Comparison of ENCODE assay signal across 21 cellular contexts in the genomic region with DNA sequence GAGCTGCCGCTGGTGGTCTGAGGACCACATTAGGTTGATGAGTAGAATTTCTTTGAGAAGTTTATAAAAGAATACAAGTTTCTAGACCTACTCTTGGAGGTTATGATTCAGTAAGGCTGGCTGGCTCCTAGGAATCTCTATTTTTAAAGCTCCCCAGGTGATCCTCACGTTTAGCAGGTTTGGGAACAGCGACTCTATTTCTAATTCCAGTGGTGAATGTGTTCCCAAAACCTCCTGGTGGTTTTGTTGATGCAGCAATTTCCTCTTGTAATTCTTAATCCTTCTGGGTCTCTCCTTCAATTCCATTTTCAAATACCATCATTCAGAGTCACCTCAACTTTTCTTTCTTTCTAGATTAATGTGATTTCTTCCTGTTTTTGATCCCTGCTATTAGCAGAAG.
A peak's percentile ranks its signal among the peaks of the same experiment; 100 is the strongest.
DNase-seq lines count a peak whose midpoint lies in the region; ATAC-seq, FAIRE-seq and TF ChIP-seq lines count a peak whose summit lies in the region.
"Had no signal": no experiment of that assay in that cellular context is flagged by ENCODE, and none has a peak within 500 bp of the region (broad histone marks: within the 10 kb centered on the region; RNA-seq: fewer than 3 reads in every experiment).

No MANE protein-coding gene starts in this region.

- H2AFZ ChIP-seq in IMR-90 (replicated peaks; ENCODE audit: low read length, poor library complexity) = no peak overlapping the region
- peak overlapping the region; percentile 15; the same call in 1 of the 2 replicates for H2AFZ ChIP-seq in H1 (ENCODE audit: low read length)

- H3K14ac ChIP-seq in IMR-90 (replicated peaks; ENCODE audit: low read depth, low read length) (no peak overlapping the region), H1 (ENCODE audit: insufficient read length) (no peak overlapping the region)

- no peaks in the 10 kb centered on the region for H3K79me2 ChIP-seq in H1 (ENCODE audit: control insufficient read depth in 1 of 2, insufficient read depth in 2 of 2, low read length in 2 of 2)
- H3K79me2 ChIP-seq in mesendoderm (ENCODE audit: control insufficient read depth, insufficient read depth, low read length) = no peaks in the 10 kb centered on the region

- TF ChIP-seq EP300 in H1 (IDR thresholded peaks at IDR 0.05; ENCODE audit: borderline replicate concordance in 1 of 2, low read depth in 2 of 2, low read length in 2 of 2) = no peak

- H4K91ac ChIP-seq in IMR-90 (ENCODE audit: insufficient read depth, low read depth, low read length) = no peak overlapping the region
- H4K91ac ChIP-seq in H1 (replicated peaks; ENCODE audit: insufficient read length, low read length) = no peak overlapping the region

- H2BK15ac ChIP-seq in IMR-90 (ENCODE audit: low read depth, low read length) (no peak overlapping the region), H1 (ENCODE audit: low read length) (no peak overlapping the region), mesendoderm (replicated peaks; ENCODE audit: low read depth) (peak overlapping the region; percentile 1)

- H2BK20ac ChIP-seq in IMR-90 (ENCODE audit: low read depth, low read length) = no peak overlapping the region
- H2BK20ac ChIP-seq in H1 (ENCODE audit: low read length) = no peak overlapping the region

- H3K9me3 ChIP-seq in IMR-90 (ENCODE audit: control insufficient read depth, insufficient read depth, low read length) (no peaks in the 10 kb centered on the region), H1 (ENCODE audit: insufficient read depth in 2 of 2, low read depth in 1 of 2, low read length in 1 of 2) (no peaks in the 10 kb centered on the region)
- H3K9me3 ChIP-seq: BE2C had no signal

- H3K27me3 Mint-ChIP-seq in Calu3 (ENCODE audit: unreplicated experiment) = no peaks in the 10 kb centered on the region

- H3K56ac ChIP-seq in IMR-90 (ENCODE audit: extremely low read depth, insufficient read depth, low read length) = no peak overlapping the region
- H3K56ac ChIP-seq in H1 (replicated peaks; ENCODE audit: insufficient read length, low read depth, low read length) = no peak overlapping the region
- H3K56ac ChIP-seq in mesendoderm (ENCODE audit: low read length) = no peak overlapping the region

- H3K27me3 ChIP-seq in IMR-90 (ENCODE audit: control insufficient read depth, insufficient read depth, low read length) (no peaks in the 10 kb centered on the region), H1 (replicated peaks in 1 of 4; ENCODE audit: control insufficient read depth in 3 of 4, extremely low read depth in 1 of 4, insufficient read depth in 3 of 4, low read length in 3 of 4) (no peaks in the 10 kb centered on the region), mesendoderm (ENCODE audit: insufficient read depth, low read length, poor library complexity) (no peaks in the 10 kb centered on the region)

- H3K4me1 Mint-ChIP-seq in Calu3 (ENCODE audit: low read depth, unreplicated experiment) = peaks cover 49% of the 10 kb centered on the region

- no peaks in the 10 kb centered on the region for H3K9me3 Mint-ChIP-seq in Calu3 (ENCODE audit: low read depth, unreplicated experiment)

- H3K9me1 ChIP-seq in IMR-90 (ENCODE audit: insufficient read depth, low read length) = 0 out of 2 replicates have a peak, but pooled peaks cover 4% of the 10 kb centered on the region

- no peak for TF ChIP-seq CTCF in Calu3 (IDR thresholded peaks at IDR 0.05; ENCODE audit: unreplicated experiment)
- TF ChIP-seq CTCF in IMR-90 (conservative IDR thresholded peaks at IDR 0.05; ENCODE audit: low read depth, low read length) = no peak
- no peak for TF ChIP-seq CTCF in H1 (IDR thresholded peaks at IDR 0.05; ENCODE audit: control extremely low read depth in 1 of 3, insufficient read depth in 1 of 3, low read depth in 1 of 3, low read length in 3 of 3)

- CTCF ChIA-PET in Calu3 (lab: Charles Lee) (no interaction called here), IMR-90 (lab: Yijun Ruan, JAX) (interaction anchor here (1.0 kb wide), 1 partner anchor 134 kb away, joined by 3 read pairs; no protein-coding TSS in a partner anchor), H1 (lab: Charles Lee; ENCODE audit: partially characterized antibody) (interaction anchor here (1.0 to 2.1 kb wide), 4 partner anchors 9 to 456 kb away, joined by 3 to 13 read pairs (median 3); no protein-coding TSS in a partner anchor)

- no peak overlapping the region for H2BK5ac ChIP-seq in IMR-90 (ENCODE audit: low read depth, low read length, poor library complexity, severe bottlenecking)
- no peak overlapping the region for H2BK5ac ChIP-seq in H1 (ENCODE audit: low read depth, low read length)
- H2BK5ac ChIP-seq in mesendoderm (ENCODE audit: low read length) = no peak overlapping the region

- no peak overlapping the region for H3K27ac ChIP-seq in IMR-90 (ENCODE audit: insufficient read depth, low read length)
- H3K27ac ChIP-seq in H1 (ENCODE audit: low read depth, low read length) = no peak overlapping the region
- no peak overlapping the region for H3K27ac ChIP-seq in mesendoderm (ENCODE audit: low read depth, low read length)

- no peak overlapping the region for H3K4me3 ChIP-seq in IMR-90 (ENCODE audit: insufficient read depth, low read depth, low read length)
- no peak overlapping the region for H3K4me3 ChIP-seq in H1 (ENCODE audit: extremely low read depth in 1 of 4, insufficient read depth in 2 of 4, low read depth in 3 of 4, low read length in 4 of 4)
- H3K4me3 ChIP-seq in mesendoderm (ENCODE audit: low read length) = no peak overlapping the region
- H3K4me3 ChIP-seq: GM12878 had no signal

- H3K27ac Mint-ChIP-seq in Calu3 (ENCODE audit: unreplicated experiment) = peak overlapping the region; percentile 72

- peaks cover 9% of the 10 kb centered on the region for H3K36me3 Mint-ChIP-seq in Calu3 (ENCODE audit: insufficient read depth, unreplicated experiment)

- H3K4me1 ChIP-seq in IMR-90 (ENCODE audit: control insufficient read depth, insufficient read depth, low read length) = peaks cover 2% of the 10 kb centered on the region; the same call in 1 of the 2 replicates
- H3K4me1 ChIP-seq in H1 (replicated peaks in 1 of 4; ENCODE audit: control insufficient read depth in 3 of 4, insufficient read depth in 4 of 4, low read length in 3 of 4) = peaks cover 0 to 4% (median 2%) of the 10 kb centered on the region in 4 experiments; a peak in 3 of 7 replicates
- peaks cover 5% of the 10 kb centered on the region for H3K4me1 ChIP-seq in mesendoderm (ENCODE audit: control insufficient read depth, low read depth, low read length)
- H3K4me1 ChIP-seq: BE2C had no signal

- no peaks in the 10 kb centered on the region for H3K79me1 ChIP-seq in IMR-90 (ENCODE audit: low read depth in 1 of 2, low read length in 2 of 2)
- H3K79me1 ChIP-seq in H1 (ENCODE audit: low read depth, low read length) = no peaks in the 10 kb centered on the region
- no peaks in the 10 kb centered on the region for H3K79me1 ChIP-seq in mesendoderm (ENCODE audit: low read length)

- BruUV-seq in Calu3 (replicated peaks; lab: Mats Ljungman, UMichigan) (no TSS peak), IMR-90 (replicated peaks; lab: Mats Ljungman, UMichigan) (no TSS peak)

- no CpG with 5 or more reads among the region's 3 CpGs for WGBS in IMR-90 (ENCODE audit: extremely low coverage in 2 of 2, insufficient read length in 1 of 2), 2 experiments
- 49% methylated on average over 3 of the region's 3 CpGs; no CpG with 5 or more reads in 1 of the 2 experiments for WGBS in H1 (ENCODE audit: extremely low coverage in 1 of 2, insufficient coverage in 1 of 2, insufficient read length in 1 of 2, insufficient replicate concordance in 2 of 2, low coverage in 1 of 2, low lambda C conversion rate in 2 of 2, missing lambda C conversion rate in 1 of 2), 2 experiments
- WGBS in mesendoderm (ENCODE audit: extremely low coverage, insufficient coverage, low lambda C conversion rate) = no CpG with 5 or more reads among the region's 3 CpGs

- H3K23ac ChIP-seq in IMR-90 (ENCODE audit: low read depth, low read length) (no peak overlapping the region), H1 (ENCODE audit: insufficient read length) (no peak overlapping the region), mesendoderm (ENCODE audit: low read length) (no peak overlapping the region)

- H4K5ac ChIP-seq in IMR-90 (ENCODE audit: low read depth, low read length) = no peak overlapping the region
- no peak overlapping the region for H4K5ac ChIP-seq in H1 (ENCODE audit: insufficient read length, low read depth, low read length)
- H4K5ac ChIP-seq in mesendoderm (ENCODE audit: low read length) = no peak overlapping the region

- H4K20me1 ChIP-seq in IMR-90 (ENCODE audit: insufficient read depth, low read length) = no peaks in the 10 kb centered on the region
- no peaks in the 10 kb centered on the region for H4K20me1 ChIP-seq in H1 (replicated peaks in 1 of 2; ENCODE audit: control insufficient read depth in 1 of 2, insufficient read depth in 2 of 2, low read length in 2 of 2)

- H3K4me2 ChIP-seq in IMR-90 (ENCODE audit: low read depth, low read length) (no peak overlapping the region), H1 (ENCODE audit: insufficient read depth in 1 of 2, low read depth in 2 of 2, low read length in 2 of 2) (no peak overlapping the region; a peak in 1 of 4 replicates), mesendoderm (ENCODE audit: low read length) (no peak overlapping the region)

- dilution Hi-C loops in IMR-90 (cut with HindIII; ENCODE audit: low sequenced_read_pairs, unreplicated experiment) = no loop called here

- no peak overlapping the region for H2BK12ac ChIP-seq in H1 (ENCODE audit: low read depth, low read length)

- H3K9ac ChIP-seq in IMR-90 (ENCODE audit: low read depth, low read length) (no peak overlapping the region), H1 (replicated peaks in 1 of 4; ENCODE audit: extremely low read depth in 1 of 4, low read depth in 3 of 4, low read length in 3 of 4) (no peak overlapping the region), mesendoderm (ENCODE audit: low read length) (no peak overlapping the region)

- H3K36me3 ChIP-seq in IMR-90 (ENCODE audit: control insufficient read depth, insufficient read depth, low read length) = no peaks in the 10 kb centered on the region
- H3K36me3 ChIP-seq in H1 (ENCODE audit: control insufficient read depth in 2 of 4, insufficient read depth in 4 of 4, low read length in 3 of 4) = no peaks in the 10 kb centered on the region
- no peaks in the 10 kb centered on the region for H3K36me3 ChIP-seq in mesendoderm (ENCODE audit: control insufficient read depth, insufficient read depth, low read length)
- H3K36me3 ChIP-seq: BE2C had no signal

- in situ Hi-C loops in IMR-90 (cut with MboI; ENCODE audit: low sequenced_read_pairs) = loop anchor here (25.0 kb wide), 1 partner anchor 321 kb away; no protein-coding TSS in a partner anchor

- no peak overlapping the region for H2AK5ac ChIP-seq in IMR-90 (ENCODE audit: low read depth, low read length)
- H2AK5ac ChIP-seq in H1 (ENCODE audit: low read depth, low read length) = no peak overlapping the region
- no peak overlapping the region for H2AK5ac ChIP-seq in mesendoderm (ENCODE audit: low read length)

- TF ChIP-seq RAD21 in IMR-90 (IDR thresholded peaks at IDR 0.05; ENCODE audit: low read length) (no peak), H1 (IDR thresholded peaks at IDR 0.05 in 1 of 2, conservative IDR thresholded peaks at IDR 0.05 in 1 of 2; ENCODE audit: low read depth in 2 of 2, low read length in 2 of 2) (no peak)

- POLR2A ChIA-PET in IMR-90 (lab: Charles Lee; ENCODE audit: unreplicated experiment) (no interaction called here), H1 (lab: Charles Lee; ENCODE audit: partially characterized antibody) (no interaction called here)

- H3K23me2 ChIP-seq in H1 (ENCODE audit: low read depth, low read length) = no peaks in the 10 kb centered on the region

- ATAC-seq in IMR-90 (ENCODE audit: low read depth) (no peak), GM21825 (IDR thresholded peaks at IDR 0.05; ENCODE audit: unreplicated experiment) (no peak)
- ATAC-seq: GM12878 had no signal

- H3K4me3 Mint-ChIP-seq in Calu3 (ENCODE audit: low read depth, unreplicated experiment) = no peak overlapping the region

- no peak overlapping the region for H2AK9ac ChIP-seq in IMR-90 (replicated peaks; ENCODE audit: low read depth, low read length, poor library complexity)

- intact Hi-C loops in Calu3 (cut with micrococcal nuclease; ENCODE audit: unreplicated experiment) = no loop called here
- intact Hi-C loops in IMR-90 (cut with micrococcal nuclease) = no loop called here
- intact Hi-C loops in cardiac septum (cut with DNase I) = no loop called here

- no peak overlapping the region for H2BK120ac ChIP-seq in IMR-90 (ENCODE audit: low read depth, low read length)
- H2BK120ac ChIP-seq in H1 (replicated peaks; ENCODE audit: low read depth, low read length) = no peak overlapping the region
- no peak overlapping the region for H2BK120ac ChIP-seq in mesendoderm (ENCODE audit: low read depth, low read length)

- no peak overlapping the region for H3K18ac ChIP-seq in IMR-90 (ENCODE audit: low read depth, low read length)
- no peak overlapping the region for H3K18ac ChIP-seq in H1 (ENCODE audit: extremely low read depth, low read length)
- peak overlapping the region; percentile 68 for H3K18ac ChIP-seq in mesendoderm (ENCODE audit: low read length)

- DNase-seq in Calu3 (no peak), IMR-90 (no peak), H1 (ENCODE audit: low read depth in 1 of 2, low spot score in 2 of 2) (no peak), mesendoderm (no peak), cardiac septum (ENCODE audit: low spot score) (no peak), NCI-H2227 treated with DMSO at 0.1 percent for 48 hours (lab: John Stamatoyannopoulos, UW) (no peak), SW 1271 (lab: John Stamatoyannopoulos, UW) (no peak)
- DNase-seq: BE2C, DMS79, GOT3, Kasumi-1, NCI-H1694, NCI-H2081 treated with DMSO at 0.1 percent for 48 hours, NCI-H2171 treated with DMSO at 0.1 percent for 48 hours, NCI-H446, NCI-H526, OCI-M1, SHP77 had no signal

- H3K4ac ChIP-seq in IMR-90 (ENCODE audit: low read depth, low read length) = no peak overlapping the region
- H3K4ac ChIP-seq in H1 (replicated peaks; ENCODE audit: insufficient read length, low read depth, low read length) = no peak overlapping the region
- H3K4ac ChIP-seq in mesendoderm (ENCODE audit: low read depth, low read length) = peak overlapping the region; percentile 70

- FAIRE-seq in H1 (lab: Jason Lieb, UNC) = no peak
- FAIRE-seq: A204.1, GM12878 had no signal

- H4K8ac ChIP-seq in IMR-90 (ENCODE audit: low read depth in 2 of 2, low read length in 2 of 2) (no peak overlapping the region), H1 (ENCODE audit: extremely low read depth, insufficient read depth, low read length) (no peak overlapping the region), mesendoderm (ENCODE audit: low read depth, low read length) (no peak overlapping the region)

- TF ChIP-seq POLR2A in IMR-90 (IDR thresholded peaks at IDR 0.05; ENCODE audit: low read depth, low read length) (no peak), H1 (IDR thresholded peaks at IDR 0.05; ENCODE audit: control extremely low read depth in 1 of 2, low read depth in 2 of 2, low read length in 2 of 2) (no peak)
